In the genomic region with DNA sequence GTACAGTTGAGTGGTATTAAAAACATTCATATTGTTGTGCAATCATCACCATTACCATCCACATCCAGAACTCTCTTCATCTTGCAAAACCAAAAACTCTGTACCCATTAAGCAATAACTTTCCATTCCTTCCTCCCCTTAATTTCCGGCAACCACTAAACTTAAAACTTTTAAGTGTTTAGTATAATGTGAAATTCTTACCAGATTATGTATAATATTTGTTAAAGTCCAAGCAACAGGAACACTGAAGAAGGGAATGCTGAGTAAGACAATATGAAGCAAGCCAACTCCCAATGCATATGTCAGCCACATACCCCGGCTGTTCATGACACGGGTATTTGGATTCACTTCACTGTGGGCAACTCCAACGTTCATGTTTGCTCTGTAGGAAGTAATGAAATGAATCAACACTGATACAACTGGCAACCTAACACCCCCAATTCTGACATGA, we compare ENCODE assay signal across 9 cellular contexts. TPM values are rescaled to one million over a fixed set of nuclear protein-coding genes. Genes with fewer than 3 reads are reported as not detected.
DNase-seq lines count a peak whose midpoint lies in the region; FAIRE-seq and TF ChIP-seq lines count a peak whose summit lies in the region.
"Had no signal": no experiment of that assay in that cellular context is flagged by ENCODE, and none has a peak within 500 bp of the region (broad histone marks: within the 10 kb centered on the region; RNA-seq: fewer than 3 reads in every experiment).

No MANE protein-coding gene starts in this region.

- no peaks in the 10 kb centered on the region for H3K27me3 ChIP-seq in dorsolateral prefrontal cortex

- peaks cover 39% of the 10 kb centered on the region for H3K36me3 Mint-ChIP-seq in osteocyte (ENCODE audit: unreplicated experiment)

- peak overlapping the region; percentile 1 for H3K4me3 ChIP-seq in GM12875 (ENCODE audit: low read depth, low read length)
- peak overlapping the region; percentile 79 for H3K4me3 ChIP-seq in OCI-LY7 (ENCODE audit: low read depth, low read length, poor library complexity, severe bottlenecking)
- H3K4me3 ChIP-seq in dorsolateral prefrontal cortex = peak overlapping the region in 39 of 59 donors; percentile 73 to 98 (median 89)

- H3K4me3 Mint-ChIP-seq in osteocyte (ENCODE audit: unreplicated experiment) = peak overlapping the region; percentile 91

- DNase-seq in OCI-LY7 (ENCODE audit: low spot score) (no peak), dorsolateral prefrontal cortex (no peak), osteocyte (ENCODE audit: extremely low spot score, unreplicated experiment) (no peak), LoVo (ENCODE audit: low spot score) (no peak), RCC 7860 (ENCODE audit: low spot score) (no peak)
- DNase-seq in NK-92 treated with Interleukin-12 subunit alpha and Interleukin-12 subunit beta, amount 100 ng/mL, for 24 hours (lab: John Stamatoyannopoulos, UW) = no peak
- DNase-seq in activated CD8-positive, alpha-beta memory T cell treated with anti-CD3 and anti-CD28 coated beads, Interleukin-2, amount 50 U/mL, for 4 hours = no peak
- DNase-seq: hippocampal formation had no signal

- peak overlapping the region; percentile 96 for H3K4me2 ChIP-seq in OCI-LY7 (ENCODE audit: low read length)

- H3K9me3 ChIP-seq in OCI-LY7 (ENCODE audit: low read length) = no peaks in the 10 kb centered on the region

- peak overlapping the region; percentile 95 for H3K27ac Mint-ChIP-seq in osteocyte (ENCODE audit: unreplicated experiment)

- H3K4me1 Mint-ChIP-seq in osteocyte (ENCODE audit: unreplicated experiment) = peaks cover 39% of the 10 kb centered on the region

- peaks cover 10% of the 10 kb centered on the region for H4K20me1 ChIP-seq in OCI-LY7 (ENCODE audit: insufficient read depth, low read length)

- peaks cover 77% of the 10 kb centered on the region for H3K79me2 ChIP-seq in OCI-LY7 (ENCODE audit: insufficient read depth, low read depth, low read length)

- intact Hi-C loops in OCI-LY7 (cut with micrococcal nuclease; ENCODE audit: unreplicated experiment) = loop anchor here (5.0 to 10.0 kb wide), 3 partner anchors 120 to 337 kb away; partner anchors contain the start of genes ASNSD1 and WDR75
- intact Hi-C loops in dorsolateral prefrontal cortex (cut with DNase I) = loop anchor here (10.0 kb wide), 3 partner anchors 403 to 1233 kb away; partner anchors contain the start of genes HIBCH (in 1 of the 2) and STAT1 (in 1 of the 2)

- no peak overlapping the region for H2AFZ ChIP-seq in OCI-LY7 (ENCODE audit: low read length)

- H3K36me3 ChIP-seq in OCI-LY7 (ENCODE audit: insufficient read depth, low read length) = peaks cover 75% of the 10 kb centered on the region

- peaks cover 27% of the 10 kb centered on the region for H3K4me1 ChIP-seq in OCI-LY7 (ENCODE audit: insufficient read depth, low read length, poor library complexity, severe bottlenecking)

- no peaks in the 10 kb centered on the region for H3K27me3 Mint-ChIP-seq in osteocyte (ENCODE audit: unreplicated experiment)

- H3K9me3 Mint-ChIP-seq in osteocyte (ENCODE audit: unreplicated experiment) = no peaks in the 10 kb centered on the region

- TF ChIP-seq CTCF in GM12875 (IDR thresholded peaks at IDR 0.05; ENCODE audit: borderline replicate concordance, insufficient read depth, low read depth, low read length) = no peak
- TF ChIP-seq CTCF in OCI-LY7 (conservative IDR thresholded peaks at IDR 0.05; ENCODE audit: low read length) = no peak
- no peak for TF ChIP-seq CTCF in dorsolateral prefrontal cortex (IDR thresholded peaks at IDR 0.05 in 54 of 56, conservative IDR thresholded peaks at IDR 0.05 in 2 of 56; ENCODE audit: low read depth in 1 of 56, partially characterized antibody in 56 of 56)
- TF ChIP-seq CTCF in osteocyte (IDR thresholded peaks at IDR 0.05) = no peak

- CTCF ChIA-PET in OCI-LY7 (lab: Charles Lee; ENCODE audit: unreplicated experiment) = no interaction called here

- no TSS peak for BruUV-seq in OCI-LY7 (replicated peaks; lab: Mats Ljungman, UMichigan)

- H3K27ac ChIP-seq in OCI-LY7 (ENCODE audit: low read depth, low read length, poor library complexity, severe bottlenecking) (no peak overlapping the region), dorsolateral prefrontal cortex (peak overlapping the region in 1 of 59 donors; percentile 97)

- no peaks in the 10 kb centered on the region for H3K9me2 ChIP-seq in OCI-LY7 (ENCODE audit: insufficient read depth, low read length)

- no peak for FAIRE-seq in RCC 7860 (lab: Jason Lieb, UNC)

- POLR2A ChIA-PET in OCI-LY7 (lab: Charles Lee) = interaction anchor here (0.7 to 1.4 kb wide), 4 partner anchors 10 to 749 kb away, joined by 3 to 11 read pairs (median 4); partner anchors contain the start of gene OSGEPL1

RNA-seq across cellular contexts. Expression of gene ORMDL1, which starts 1.9 kb away (rescaled TPM):
- 49.3 and 59.3 TPM in 2 replicates for total RNA-seq in OCI-LY7 (2014; rRNA removed; shearing (Covaris generic))
- total RNA-seq in OCI-LY7 (2022) (59.6 and 65.7 TPM in 2 replicates), dorsolateral prefrontal cortex (10 to 100 TPM; 31.6 to 78.1 (median 54.7) TPM), osteocyte (63.7 and 71.9 TPM in 2 replicates)

RNA-seq across cellular contexts. Expression of gene PMS1, which starts 2.0 kb away (rescaled TPM):
- 31.2 and 37.3 TPM in 2 replicates for total RNA-seq in OCI-LY7 (2014; rRNA removed; shearing (Covaris generic))
- 66.6 and 72.2 TPM in 2 replicates for total RNA-seq in OCI-LY7 (2022)
- total RNA-seq in dorsolateral prefrontal cortex = 10 to 100 TPM; 29.0 to 64.7 (median 45.8) TPM
- 31.6 and 36.8 TPM in 2 replicates for total RNA-seq in osteocyte

RNA-seq across cellular contexts. Expression of gene OSGEPL1, which starts 19.7 kb away (rescaled TPM):
- 8.7 and 10.4 TPM in 2 replicates for total RNA-seq in OCI-LY7 (2014; rRNA removed; shearing (Covaris generic))
- total RNA-seq in OCI-LY7 (2022) (10.4 and 12.8 TPM in 2 replicates), dorsolateral prefrontal cortex (10 to 100 TPM in 49 of 120 experiments, 1 to 10 TPM in 71; 5.5 to 18.6 (median 9.7) TPM), osteocyte (10.0 and 10.6 TPM in 2 replicates)

Comparison
In these comparisons a context has a peak if more than half of its experiments do, and no peak if none do; other contexts are left out.
1. H3K4me3 ChIP-seq: peak in every context shown above with its lines; median percentile 89 in dorsolateral prefrontal cortex; 79 in OCI-LY7; 1 in GM12875.